Comparison of ENCODE assay signal across 8 cellular contexts in the genomic region with DNA sequence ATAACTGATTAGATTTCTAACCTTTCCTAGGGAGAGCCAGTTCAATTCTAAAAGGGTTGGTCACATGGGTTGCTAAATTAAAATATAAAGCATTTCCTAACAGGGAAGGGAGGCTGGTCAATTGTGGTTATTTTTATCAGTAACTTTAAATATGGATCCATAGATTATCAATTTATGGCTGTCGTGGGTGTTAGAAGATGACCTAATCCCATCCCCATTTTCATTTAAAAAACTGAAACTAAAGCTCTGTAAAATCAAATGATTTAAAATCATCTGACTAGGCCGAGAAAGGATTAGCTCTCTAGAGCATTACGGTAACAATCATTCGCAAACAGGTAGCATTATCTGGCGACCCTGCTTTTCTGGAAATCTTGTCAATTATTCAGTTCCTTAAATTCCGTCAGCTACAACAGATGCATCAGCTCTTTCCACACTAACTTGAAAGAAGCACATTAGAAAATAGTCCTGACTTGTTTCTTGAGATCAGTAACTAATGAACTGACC. TPM values are rescaled to one million over a fixed set of nuclear protein-coding genes. Genes with fewer than 3 reads are reported as not detected.
DNase-seq lines count a peak whose midpoint lies in the region; ATAC-seq and TF ChIP-seq lines count a peak whose summit lies in the region.

No MANE protein-coding gene starts in this region.

- H3K9me1 ChIP-seq in IMR-90 (ENCODE audit: insufficient read depth, low read length), result no peaks in the 10 kb centered on the region

- in situ Hi-C loops in IMR-90 (cut with MboI; ENCODE audit: low sequenced_read_pairs), result no loop called here

- H2BK20ac ChIP-seq in IMR-90 (ENCODE audit: low read depth, low read length), result 0 out of 2 replicates have a peak overlapping the region, but pooled peaks have one; percentile 27

- H2BK15ac ChIP-seq in IMR-90 (ENCODE audit: low read depth, low read length), result peak overlapping the region; percentile 21; the same call in 1 of the 3 replicates

- H3K27ac ChIP-seq in IMR-90 (ENCODE audit: insufficient read depth, low read length), result peak overlapping the region; percentile 77
- peak overlapping the region; percentile 99 for H3K27ac ChIP-seq in caudate nucleus (ENCODE audit: low read depth, low read length)

- peak overlapping the region; percentile 75 for H2AFZ ChIP-seq in IMR-90 (replicated peaks; ENCODE audit: low read length, poor library complexity)

- peak overlapping the region; percentile 71 for H3K18ac ChIP-seq in IMR-90 (ENCODE audit: low read depth, low read length)

- intact Hi-C loops in IMR-90 (cut with micrococcal nuclease), result loop anchor here (2.0 kb wide), 1 partner anchor 31 kb away; no protein-coding TSS in a partner anchor

- dilution Hi-C loops in IMR-90 (cut with HindIII; ENCODE audit: low sequenced_read_pairs, unreplicated experiment), result no loop called here

- peak overlapping the region; percentile 98 for H3K14ac ChIP-seq in IMR-90 (replicated peaks; ENCODE audit: low read depth, low read length)

- peak overlapping the region; percentile 91 to 99 (median 96) for H3K4me3 Mint-ChIP-seq in naive B cell

- H3K4me3 ChIP-seq in BE2C (ENCODE audit: low read depth, low read length) (peak overlapping the region; percentile 69), IMR-90 (ENCODE audit: insufficient read depth, low read depth, low read length) (peak overlapping the region; percentile 54)

- H3K36me3 ChIP-seq in BE2C, result peaks cover 29% of the 10 kb centered on the region
- H3K36me3 ChIP-seq in IMR-90 (ENCODE audit: control insufficient read depth, insufficient read depth, low read length), result peaks cover 12% of the 10 kb centered on the region

- peak overlapping the region; percentile 86 for H2BK5ac ChIP-seq in IMR-90 (ENCODE audit: low read depth, low read length, poor library complexity, severe bottlenecking)

- no peak for TF ChIP-seq POLR2A in IMR-90 (IDR thresholded peaks at IDR 0.05; ENCODE audit: low read depth, low read length)

- no peaks in the 10 kb centered on the region for H3K27me3 Mint-ChIP-seq in naive B cell

- H3K36me3 Mint-ChIP-seq in naive B cell, result peaks cover 8 to 14% of the 10 kb centered on the region in 2 donors

- peaks cover 18 to 45% (median 19%) of the 10 kb centered on the region in 3 donors for H3K4me1 Mint-ChIP-seq in naive B cell

- peak overlapping the region; percentile 94 for H3K9ac ChIP-seq in IMR-90 (ENCODE audit: low read depth, low read length)

- H2AK9ac ChIP-seq in IMR-90 (replicated peaks; ENCODE audit: low read depth, low read length, poor library complexity), result peak overlapping the region; percentile 94

- H4K5ac ChIP-seq in IMR-90 (ENCODE audit: low read depth, low read length), result peak overlapping the region; percentile 95

- no peak for ATAC-seq in IMR-90 (ENCODE audit: low read depth)
- peak; percentile 2 to 4 for ATAC-seq in naive B cell (ENCODE audit: low read depth in 2 of 2)
- ATAC-seq in GM21390 (IDR thresholded peaks at IDR 0.05; ENCODE audit: unreplicated experiment), result no peak
- no peak for ATAC-seq in HG02610 (IDR thresholded peaks at IDR 0.05; ENCODE audit: unreplicated experiment)
- ATAC-seq in GM21529 (IDR thresholded peaks at IDR 0.05; ENCODE audit: unreplicated experiment), result no peak

- H3K56ac ChIP-seq in IMR-90 (ENCODE audit: extremely low read depth, insufficient read depth, low read length), result peak overlapping the region; percentile 86

- no peak for TF ChIP-seq RAD21 in IMR-90 (IDR thresholded peaks at IDR 0.05; ENCODE audit: low read length)

- H3K4ac ChIP-seq in IMR-90 (ENCODE audit: low read depth, low read length), result peak overlapping the region; percentile 95

- peak overlapping the region; percentile 96 to 97 for H4K8ac ChIP-seq in IMR-90 (ENCODE audit: low read depth in 2 of 2, low read length in 2 of 2)

- H3K4me1 ChIP-seq in BE2C (no peaks in the 10 kb centered on the region), IMR-90 (ENCODE audit: control insufficient read depth, insufficient read depth, low read length) (no peaks in the 10 kb centered on the region; the same call in 1 of the 2 replicates)

- POLR2A ChIA-PET in IMR-90 (lab: Charles Lee; ENCODE audit: unreplicated experiment), result interaction anchor here (0.6 to 1.5 kb wide), 2 partner anchors 15 to 53 kb away, joined by 3 to 5 read pairs; no protein-coding TSS in a partner anchor

- H3K9me3 ChIP-seq in BE2C (no peaks in the 10 kb centered on the region), IMR-90 (ENCODE audit: control insufficient read depth, insufficient read depth, low read length) (no peaks in the 10 kb centered on the region)

- TF ChIP-seq CTCF in BE2C (IDR thresholded peaks at IDR 0.05; ENCODE audit: low read depth, low read length) (no peak), IMR-90 (conservative IDR thresholded peaks at IDR 0.05; ENCODE audit: low read depth, low read length) (no peak)

- WGBS in IMR-90 (ENCODE audit: extremely low coverage in 2 of 2, insufficient read length in 1 of 2), 2 experiments, result 26% methylated on average over 5 of the region's 6 CpGs; no CpG with 5 or more reads in 1 of the 2 experiments

- peak overlapping the region; percentile 94 for H4K91ac ChIP-seq in IMR-90 (ENCODE audit: insufficient read depth, low read depth, low read length)

- peak overlapping the region; percentile 89 for H2AK5ac ChIP-seq in IMR-90 (ENCODE audit: low read depth, low read length)

- BruUV-seq in IMR-90 (replicated peaks; lab: Mats Ljungman, UMichigan), result no TSS peak

- peaks cover 11 to 18% of the 10 kb centered on the region in 2 experiments for H3K79me1 ChIP-seq in IMR-90 (ENCODE audit: low read depth in 1 of 2, low read length in 2 of 2)

- H4K20me1 ChIP-seq in IMR-90 (ENCODE audit: insufficient read depth, low read length), result peaks cover 34% of the 10 kb centered on the region

- no peaks in the 10 kb centered on the region for H3K27me3 ChIP-seq in BE2C
- no peaks in the 10 kb centered on the region for H3K27me3 ChIP-seq in IMR-90 (ENCODE audit: control insufficient read depth, insufficient read depth, low read length)

- peak overlapping the region; percentile 97 for H3K4me2 ChIP-seq in IMR-90 (ENCODE audit: low read depth, low read length)

- peak overlapping the region; percentile 94 for H3K23ac ChIP-seq in IMR-90 (ENCODE audit: low read depth, low read length)

- peaks cover 0 to 3% (median 0%) of the 10 kb centered on the region in 7 donors for H3K9me3 Mint-ChIP-seq in naive B cell

- CTCF ChIA-PET in IMR-90 (lab: Yijun Ruan, JAX), result interaction anchor here (0.6 to 1.1 kb wide), 2 partner anchors 48 to 125 kb away, joined by 3 read pairs; no protein-coding TSS in a partner anchor

- DNase-seq in BE2C (no peak), IMR-90 (no peak), caudate nucleus (lab: John Stamatoyannopoulos, UW) (no peak), naive B cell (no peak), hypothalamus (lab: John Stamatoyannopoulos, UW) (no peak)

- H2BK120ac ChIP-seq in IMR-90 (ENCODE audit: low read depth, low read length), result peak overlapping the region; percentile 66

- peak overlapping the region; percentile 99 to 100 (median 100) for H3K27ac Mint-ChIP-seq in naive B cell

TF ChIP-seq in IMR-90, 13 proteins besides CTCF, POLR2A, EP300 and RAD21:
- TF ChIP-seq CHD1 (IDR thresholded peaks at IDR 0.05; ENCODE audit: low read depth, low read length), result no peak
- TF ChIP-seq, protein P1, sequence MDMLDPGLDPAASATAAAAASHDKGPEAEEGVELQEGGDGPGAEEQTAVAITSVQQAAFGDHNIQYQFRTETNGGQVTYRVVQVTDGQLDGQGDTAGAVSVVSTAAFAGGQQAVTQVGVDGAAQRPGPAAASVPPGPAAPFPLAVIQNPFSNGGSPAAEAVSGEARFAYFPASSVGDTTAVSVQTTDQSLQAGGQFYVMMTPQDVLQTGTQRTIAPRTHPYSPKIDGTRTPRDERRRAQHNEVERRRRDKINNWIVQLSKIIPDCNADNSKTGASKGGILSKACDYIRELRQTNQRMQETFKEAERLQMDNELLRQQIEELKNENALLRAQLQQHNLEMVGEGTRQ (IDR thresholded peaks at IDR 0.05; ENCODE audit: low read depth, low read length), result 0 out of 2 replicates have a peak, but pooled peaks have one; percentile 10

RNA-seq across cellular contexts. Expression of gene HNRNPA3, which starts 0.9 kb away (rescaled TPM):
- polyA plus RNA-seq in BE2C (2012; ENCODE audit: insufficient read depth, insufficient read length, low read depth), result 79.6 TPM
- total RNA-seq in IMR-90 (2012; rRNA removed), result 18.6 and 35.6 TPM in 2 replicates
- polyA plus RNA-seq in IMR-90 (2012; rRNA removed) (111 and 119 TPM in 2 replicates), naive B cell (ENCODE audit: low read depth in 6 of 6) (10 to 100 TPM; 48.0 to 96.3 (median 70.3) TPM)
- 20.4 and 31.8 TPM in 2 replicates for polyA plus RNA-seq in IMR-90 (2012; cell fraction: cytosol; rRNA removed)
- polyA plus RNA-seq in IMR-90 (2012; cell fraction: nucleus; rRNA removed; ENCODE audit: low replicate concordance), result 9.3 and 76.5 TPM in 2 replicates

RNA-seq across cellular contexts. Expression of gene NFE2L2, which starts 52.9 kb away (rescaled TPM):
- polyA plus RNA-seq in BE2C (2012; ENCODE audit: insufficient read depth, insufficient read length, low read depth), result 26.0 TPM
- 72.8 and 83.5 TPM in 2 replicates for total RNA-seq in IMR-90 (2012; rRNA removed)
- polyA plus RNA-seq in IMR-90 (2012; rRNA removed), result 64.7 and 72.7 TPM in 2 replicates
- polyA plus RNA-seq in IMR-90 (2012; cell fraction: cytosol; rRNA removed), result 24.4 and 31.1 TPM in 2 replicates
- 12.9 and 91.4 TPM in 2 replicates for polyA plus RNA-seq in IMR-90 (2012; cell fraction: nucleus; rRNA removed; ENCODE audit: low replicate concordance)
- 10 to 100 TPM; 45.9 to 60.4 (median 54.7) TPM for polyA plus RNA-seq in naive B cell (ENCODE audit: low read depth in 6 of 6)

Comparison
In these comparisons a context has a peak if more than half of its experiments do, and no peak if none do; other contexts are left out.
1. ATAC-seq: peak in naive B cell (2 of 2); none in IMR-90 (single experiment), GM21390 (single experiment), HG02610 (single experiment) and GM21529 (single experiment).